ENCODE assay signal across 21 cellular contexts in the genomic region with DNA sequence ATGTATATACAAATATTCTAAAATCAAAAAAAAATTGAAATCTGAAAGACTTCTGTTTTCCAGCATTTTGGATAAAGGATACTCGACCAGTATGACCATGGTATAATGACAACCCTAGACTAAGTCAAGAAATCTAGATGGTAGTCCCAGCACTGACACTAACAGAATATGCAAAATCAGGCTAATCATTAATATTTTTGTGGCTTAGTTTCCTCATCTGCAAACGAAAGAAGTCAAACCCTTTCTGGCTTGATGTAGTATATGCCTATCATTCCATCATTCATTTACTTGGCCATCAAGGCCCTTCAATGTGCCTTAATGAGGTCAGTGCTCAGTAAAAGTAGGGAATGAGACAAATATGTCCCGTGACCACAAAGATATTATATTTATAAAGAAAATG.
DNase-seq lines count a peak whose midpoint lies in the region; ATAC-seq and TF ChIP-seq lines count a peak whose summit lies in the region.
"Had no signal": no experiment of that assay in that cellular context is flagged by ENCODE, and none has a peak within 500 bp of the region (broad histone marks: within the 10 kb centered on the region; RNA-seq: fewer than 3 reads in every experiment).

No MANE protein-coding gene starts in this region.

- TF ChIP-seq CTCF in PC-3 (conservative IDR thresholded peaks at IDR 0.05; ENCODE audit: low read depth, low read length) = no peak

- no peak overlapping the region for H3K9ac ChIP-seq in PC-3 (ENCODE audit: low read length)
- H3K9ac ChIP-seq: BLaER1, GM23248, SK-N-SH had no signal

- peak; percentile 50 for ATAC-seq in GM18909 (IDR thresholded peaks at IDR 0.05; ENCODE audit: poor library complexity, unreplicated experiment)
- ATAC-seq in GM21786 (IDR thresholded peaks at IDR 0.05; ENCODE audit: unreplicated experiment) = peak; percentile 52
- peak; percentile 61 for ATAC-seq in HG03135 (IDR thresholded peaks at IDR 0.05; ENCODE audit: unreplicated experiment)
- no peak for ATAC-seq in GM18868 (IDR thresholded peaks at IDR 0.05; ENCODE audit: unreplicated experiment)
- no peak for ATAC-seq in activated naive CD8-positive, alpha-beta T cell treated with anti-CD3 and anti-CD28 coated beads, Interleukin-2, amount 50 U/mL, for 24 hours
- no peak for ATAC-seq in PC-3
- ATAC-seq: A549 had no signal

- no peak overlapping the region for H3K4me3 Mint-ChIP-seq in activated naive CD8-positive, alpha-beta T cell treated with anti-CD3 and anti-CD28 coated beads, Interleukin-2, amount 50 U/mL, for 24 hours
- H3K4me3 Mint-ChIP-seq: CD8-positive, alpha-beta memory T cell; T-helper 2 cell treated with Interferon-gamma antibody and Interleukin-4, amounts not matched to agents 5 μg/mL and 100 μg/mL, for 36 hours had no signal

- peaks cover 9% of the 10 kb centered on the region for H3K4me1 ChIP-seq in PC-3 (ENCODE audit: insufficient read depth, low read length)

- H3K27ac ChIP-seq in PC-3 (ENCODE audit: low read length) = no peak overlapping the region
- H3K27ac ChIP-seq: A549, BLaER1, GM23248 had no signal

- peaks cover 4% of the 10 kb centered on the region for H3K27me3 Mint-ChIP-seq in activated naive CD8-positive, alpha-beta T cell treated with anti-CD3 and anti-CD28 coated beads, Interleukin-2, amount 50 U/mL, for 24 hours

- CTCF ChIA-PET in PC-3 (lab: Charles Lee) = no interaction called here

- no peaks in the 10 kb centered on the region for H3F3A ChIP-seq in PC-3 (ENCODE audit: low read length, unreplicated experiment)

- H3K36me3 ChIP-seq in PC-3 (ENCODE audit: low read depth, low read length) = no peaks in the 10 kb centered on the region
- H3K36me3 ChIP-seq: BLaER1 had no signal

- H3K4me3 ChIP-seq in PC-3 (ENCODE audit: low read length) = no peak overlapping the region
- H3K4me3 ChIP-seq: A549, BLaER1, GM23248 had no signal

- no peak overlapping the region for H3K4me2 ChIP-seq in PC-3 (ENCODE audit: low read length)
- H3K4me2 ChIP-seq: A549, BLaER1, SK-N-SH had no signal

- H3K27me3 ChIP-seq in PC-3 (ENCODE audit: low read length) = no peaks in the 10 kb centered on the region
- H3K27me3 ChIP-seq: BLaER1 had no signal

- BruUV-seq in PC-3 (replicated peaks; lab: Mats Ljungman, UMichigan) = no TSS peak

- H3K9me3 ChIP-seq in PC-3 (ENCODE audit: low read length) = no peaks in the 10 kb centered on the region
- H3K9me3 ChIP-seq: A549, BLaER1, SK-N-SH had no signal

- no peaks in the 10 kb centered on the region for H3K4me1 Mint-ChIP-seq in activated naive CD8-positive, alpha-beta T cell treated with anti-CD3 and anti-CD28 coated beads, Interleukin-2, amount 50 U/mL, for 24 hours
- H3K4me1 Mint-ChIP-seq: CD8-positive, alpha-beta memory T cell had no signal

- POLR2A ChIA-PET in PC-3 (lab: Charles Lee; ENCODE audit: unreplicated experiment) = no interaction called here

- no peak overlapping the region for H3K27ac Mint-ChIP-seq in activated naive CD8-positive, alpha-beta T cell treated with anti-CD3 and anti-CD28 coated beads, Interleukin-2, amount 50 U/mL, for 24 hours
- H3K27ac Mint-ChIP-seq: CD8-positive, alpha-beta memory T cell; T-helper 2 cell treated with Interferon-gamma antibody and Interleukin-4, amounts not matched to agents 5 μg/mL and 100 μg/mL, for 36 hours had no signal

- H3K9me3 Mint-ChIP-seq in activated naive CD8-positive, alpha-beta T cell treated with anti-CD3 and anti-CD28 coated beads, Interleukin-2, amount 50 U/mL, for 24 hours = peaks cover 8% of the 10 kb centered on the region
- H3K9me3 Mint-ChIP-seq: T-helper 2 cell treated with Interferon-gamma antibody and Interleukin-4, amounts not matched to agents 5 μg/mL and 100 μg/mL, for 36 hours had no signal

- no peaks in the 10 kb centered on the region for H3K36me3 Mint-ChIP-seq in activated naive CD8-positive, alpha-beta T cell treated with anti-CD3 and anti-CD28 coated beads, Interleukin-2, amount 50 U/mL, for 24 hours (ENCODE audit: low read depth)
- H3K36me3 Mint-ChIP-seq: CD8-positive, alpha-beta memory T cell had no signal

- H4K20me1 ChIP-seq in PC-3 (ENCODE audit: low read length) = no peaks in the 10 kb centered on the region
- H4K20me1 ChIP-seq: BLaER1 had no signal

- intact Hi-C loops in PC-3 (cut with micrococcal nuclease) = no loop called here

- no peaks in the 10 kb centered on the region for H3K79me2 ChIP-seq in PC-3 (ENCODE audit: low read length)

- H2AFZ ChIP-seq in PC-3 (ENCODE audit: low read length) = no peak overlapping the region
- H2AFZ ChIP-seq: GM23248 had no signal

- no peaks in the 10 kb centered on the region for H3K9me2 ChIP-seq in PC-3 (replicated peaks; ENCODE audit: low read length)
- H3K9me2 ChIP-seq: SK-N-SH had no signal

- DNase-seq in renal cortical epithelial cell (ENCODE audit: low read depth) = peak; percentile 53
- DNase-seq in activated naive CD8-positive, alpha-beta T cell treated with anti-CD3 and anti-CD28 coated beads, Interleukin-2, amount 50 U/mL, for 24 hours = no peak
- DNase-seq in PC-3 = no peak
- DNase-seq: CD8-positive, alpha-beta memory T cell; KG1; MV-4-11; NCI-H1417; NCI-H187 treated with DMSO at 0.1 percent for 48 hours; NCI-H226; NCI-H524 treated with DMSO at 0.1 percent for 48 hours; RPMI8226; SHP77 treated with DMSO at 0.1 percent for 48 hours; SK-N-SH had no signal

Comparison
In these comparisons a context has a peak if more than half of its experiments do, and no peak if none do; other contexts are left out.
1. ATAC-seq: peak in GM18909 (single experiment), GM21786 (single experiment) and HG03135 (single experiment); none in GM18868 (single experiment), activated naive CD8-positive, alpha-beta T cell treated with anti-CD3 and anti-CD28 coated beads, Interleukin-2, amount 50 U/mL, for 24 hours (single experiment) and PC-3 (single experiment).